Comparison of ENCODE assay signal across 11 cellular contexts in the genomic region with DNA sequence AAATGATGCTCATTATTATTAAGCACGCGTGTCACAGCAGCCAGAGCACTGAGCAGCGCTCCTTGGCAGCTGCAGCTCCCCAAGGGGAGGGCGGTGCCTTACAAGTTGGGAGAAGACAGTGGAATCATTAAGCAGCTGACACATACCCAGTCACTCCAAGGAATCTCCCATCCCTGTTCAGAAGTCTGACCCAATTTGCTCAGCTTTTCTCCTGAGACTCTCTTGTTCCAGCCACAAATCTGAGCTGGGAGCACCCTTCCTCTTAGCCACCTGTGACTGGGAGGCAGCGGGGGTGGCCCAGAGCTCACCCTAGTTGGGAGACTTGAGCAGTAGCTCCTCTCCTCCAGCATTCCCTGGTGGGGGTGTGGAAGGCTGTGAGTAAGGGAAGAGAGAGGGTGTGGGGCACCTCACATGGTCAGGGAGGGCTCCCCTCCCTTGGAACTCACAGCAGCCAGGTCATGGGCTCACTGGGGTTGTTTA.
A peak's percentile ranks its signal among the peaks of the same experiment; 100 is the strongest.
DNase-seq lines count a peak whose midpoint lies in the region; ATAC-seq, FAIRE-seq and TF ChIP-seq lines count a peak whose summit lies in the region.
"Had no signal": no experiment of that assay in that cellular context is flagged by ENCODE, and none has a peak within 500 bp of the region (broad histone marks: within the 10 kb centered on the region; RNA-seq: fewer than 3 reads in every experiment).

No MANE protein-coding gene starts in this region.

- 68 to 75% methylated on average over 5 of the region's 5 CpGs for WGBS in heart right ventricle, 2 donors

- peak; percentile 79 for DNase-seq in Daoy (ENCODE audit: low read depth)
- peak; percentile 94 for DNase-seq in astrocyte (ENCODE audit: low read depth)
- peak; percentile 33 to 70 for DNase-seq in heart right ventricle
- DNase-seq in skeletal muscle cell (ENCODE audit: low read depth): peak; percentile 67
- DNase-seq in stimulated activated CD4-positive, alpha-beta T cell treated with anti-CD3 and anti-CD28 coated beads, Interleukin-15, amount 100 ng/mL, for 24 hours: no peak
- no peak for DNase-seq in stimulated activated CD4-positive, alpha-beta T cell treated with anti-CD3 and anti-CD28 coated beads, Interleukin-1b, Interleukin-23, amount 100 ng/mL, for 48 hours
- no peak for DNase-seq in activated CD4-positive, alpha-beta T cell treated with anti-CD3 and anti-CD28 coated beads, Interleukin-2, amount 50 U/mL, for 48 hours
- DNase-seq: CD4-positive, alpha-beta T cell; hippocampal formation; natural killer cell had no signal

- H4K20me1 ChIP-seq in astrocyte (ENCODE audit: insufficient read depth, low read length): no peaks in the 10 kb centered on the region

- peak; percentile 61 to 83 (median 72) for ATAC-seq in heart right ventricle
- ATAC-seq in HG02938 (IDR thresholded peaks at IDR 0.05; ENCODE audit: unreplicated experiment): no peak
- ATAC-seq: natural killer cell had no signal

- H3K27ac Mint-ChIP-seq in astrocyte (ENCODE audit: unreplicated experiment): no peak overlapping the region
- H3K27ac Mint-ChIP-seq: CD4-positive, alpha-beta T cell; natural killer cell had no signal

- no peak for TF ChIP-seq CTCF in astrocyte (IDR thresholded peaks at IDR 0.05; ENCODE audit: insufficient read depth, low read depth, low read length)
- no peak for TF ChIP-seq CTCF in heart right ventricle (IDR thresholded peaks at IDR 0.05)

- peaks cover 22% of the 10 kb centered on the region for H3K4me1 Mint-ChIP-seq in astrocyte (ENCODE audit: low read depth, unreplicated experiment)
- H3K4me1 Mint-ChIP-seq: natural killer cell had no signal

- H3K27ac ChIP-seq in astrocyte (ENCODE audit: low read depth, low read length): peak overlapping the region; percentile 53
- peak overlapping the region; percentile 1 to 78 (median 42) for H3K27ac ChIP-seq in heart right ventricle

- FAIRE-seq in astrocyte (lab: Jason Lieb, UNC): peak; percentile 62

- H3K27me3 Mint-ChIP-seq in astrocyte (ENCODE audit: low read depth, unreplicated experiment): no peaks in the 10 kb centered on the region

- intact Hi-C loops in heart right ventricle (cut with DNase I): no loop called here

- no peak overlapping the region for H3K4me3 Mint-ChIP-seq in astrocyte (ENCODE audit: unreplicated experiment)
- H3K4me3 Mint-ChIP-seq: CD4-positive, alpha-beta T cell; natural killer cell had no signal

- no peaks in the 10 kb centered on the region for H3K27me3 ChIP-seq in astrocyte (ENCODE audit: insufficient read depth, low read length)
- no peaks in the 10 kb centered on the region for H3K27me3 ChIP-seq in heart right ventricle

- H3K4me2 ChIP-seq in astrocyte (ENCODE audit: low read length): peak overlapping the region; percentile 41

- H3K4me3 ChIP-seq in astrocyte (ENCODE audit: insufficient read depth, low read depth, low read length) (no peak overlapping the region), heart right ventricle (no peak overlapping the region), skeletal muscle cell (ENCODE audit: low read depth, low read length) (no peak overlapping the region)

- peak overlapping the region; percentile 30 for H3K9ac ChIP-seq in astrocyte (ENCODE audit: low read length)

- H3K4me1 ChIP-seq in astrocyte (ENCODE audit: insufficient read depth, low read length): peaks cover 22% of the 10 kb centered on the region
- H3K4me1 ChIP-seq in heart right ventricle: peaks cover 0 to 41% (median 14%) of the 10 kb centered on the region in 9 donors

- no peaks in the 10 kb centered on the region for H3K9me3 ChIP-seq in astrocyte (ENCODE audit: insufficient read depth, low read depth, low read length)
- H3K9me3 ChIP-seq in heart right ventricle: no peaks in the 10 kb centered on the region

- H3K36me3 Mint-ChIP-seq in astrocyte (ENCODE audit: low read depth, unreplicated experiment): no peaks in the 10 kb centered on the region
- H3K36me3 Mint-ChIP-seq: natural killer cell had no signal

- H3K79me2 ChIP-seq in astrocyte (ENCODE audit: insufficient read depth, low read length): no peaks in the 10 kb centered on the region

- H2AFZ ChIP-seq in astrocyte (ENCODE audit: low read depth, low read length): no peak overlapping the region

- peaks cover 3% of the 10 kb centered on the region for H3K9me3 Mint-ChIP-seq in astrocyte (ENCODE audit: unreplicated experiment)
- H3K9me3 Mint-ChIP-seq: CD4-positive, alpha-beta T cell; natural killer cell had no signal

- H3K36me3 ChIP-seq in astrocyte (ENCODE audit: insufficient read depth, low read length): no peaks in the 10 kb centered on the region
- H3K36me3 ChIP-seq in heart right ventricle: no peaks in the 10 kb centered on the region

Comparison
In these comparisons a context has a peak if more than half of its experiments do, and no peak if none do; other contexts are left out.
1. DNase-seq: peak in Daoy (single experiment), astrocyte (single experiment), heart right ventricle (2 of 2) and skeletal muscle cell (single experiment); none in stimulated activated CD4-positive, alpha-beta T cell treated with anti-CD3 and anti-CD28 coated beads, Interleukin-15, amount 100 ng/mL, for 24 hours (single experiment), stimulated activated CD4-positive, alpha-beta T cell treated with anti-CD3 and anti-CD28 coated beads, Interleukin-1b, Interleukin-23, amount 100 ng/mL, for 48 hours (single experiment) and activated CD4-positive, alpha-beta T cell treated with anti-CD3 and anti-CD28 coated beads, Interleukin-2, amount 50 U/mL, for 48 hours (0 of 2).